In genomic region chr7:86012955-86013354, GRCh38 we compare ENCODE assay signal across 6 cellular contexts.
"Had no signal": no experiment of that assay in that cellular context is flagged by ENCODE, and none has a peak within 500 bp of the region (broad histone marks: within the 10 kb centered on the region; RNA-seq: fewer than 3 reads in every experiment).

No MANE protein-coding gene starts in this region.

- H3K9me3 Mint-ChIP-seq: GM23338, H9 had no signal

- H3K4me2 ChIP-seq: GM23338 had no signal

- H2AFZ ChIP-seq: GM23338 had no signal

- H3K4me3 Mint-ChIP-seq: GM23338, H9 had no signal

- DNase-seq: H9, HCEC 1CT, IMR-90, KG1 had no signal

- H3K4me3 ChIP-seq: GM23338, K562 had no signal

- H3K27ac Mint-ChIP-seq: GM23338, H9 had no signal
